ENCODE assay signal across 10 cellular contexts in genomic region chr5:150138551-150139265, GRCh38. TPM values are rescaled to one million over a fixed set of nuclear protein-coding genes. Genes with fewer than 3 reads are reported as not detected.
DNase-seq lines count a peak whose midpoint lies in the region; ATAC-seq and TF ChIP-seq lines count a peak whose summit lies in the region.
"Had no signal": no experiment of that assay in that cellular context is flagged by ENCODE, and none has a peak within 500 bp of the region (broad histone marks: within the 10 kb centered on the region; RNA-seq: fewer than 3 reads in every experiment).

No MANE protein-coding gene starts in this region.

- TF ChIP-seq CTCF in osteocyte (IDR thresholded peaks at IDR 0.05), result no peak
- TF ChIP-seq CTCF in glutamatergic neuron (IDR thresholded peaks at IDR 0.05; ENCODE audit: partially characterized antibody, unreplicated experiment), result no peak

- H3K9me3 Mint-ChIP-seq in osteocyte (ENCODE audit: unreplicated experiment) (no peaks in the 10 kb centered on the region), glutamatergic neuron (ENCODE audit: unreplicated experiment) (peaks cover 5% of the 10 kb centered on the region)
- H3K9me3 Mint-ChIP-seq: memory B cell had no signal

- peak overlapping the region; percentile 90 for H3K27ac Mint-ChIP-seq in osteocyte (ENCODE audit: unreplicated experiment)
- H3K27ac Mint-ChIP-seq in glutamatergic neuron (ENCODE audit: unreplicated experiment), result no peak overlapping the region
- H3K27ac Mint-ChIP-seq: memory B cell had no signal

- H3K36me3 Mint-ChIP-seq in osteocyte (ENCODE audit: unreplicated experiment) (peaks cover 30% of the 10 kb centered on the region), glutamatergic neuron (ENCODE audit: unreplicated experiment) (no peaks in the 10 kb centered on the region)
- H3K36me3 Mint-ChIP-seq: memory B cell had no signal

- DNase-seq in AG08396 (ENCODE audit: low spot score), result peak; percentile 84
- DNase-seq in T1000 (lab: John Stamatoyannopoulos, UW), result peak; percentile 38
- peak; percentile 60 for DNase-seq in globus pallidus (ENCODE audit: low spot score)
- DNase-seq in osteocyte (ENCODE audit: extremely low spot score, unreplicated experiment), result peak; percentile 95
- DNase-seq in glutamatergic neuron, result no peak
- DNase-seq in germinal center (ENCODE audit: low spot score), result no peak
- no peak for DNase-seq in COR-L47 (lab: John Stamatoyannopoulos, UW)
- DNase-seq: DND-41 had no signal

- ATAC-seq in HG03439 (IDR thresholded peaks at IDR 0.05; ENCODE audit: unreplicated experiment), result no peak

- H3K4me1 Mint-ChIP-seq in osteocyte (ENCODE audit: unreplicated experiment) (peaks cover 99% of the 10 kb centered on the region), glutamatergic neuron (ENCODE audit: low read depth, unreplicated experiment) (peaks cover 21% of the 10 kb centered on the region)

- H3K4me3 Mint-ChIP-seq in osteocyte (ENCODE audit: unreplicated experiment), result peak overlapping the region; percentile 60
- H3K4me3 Mint-ChIP-seq in glutamatergic neuron (ENCODE audit: unreplicated experiment), result no peak overlapping the region
- H3K4me3 Mint-ChIP-seq: memory B cell had no signal

- H3K27me3 Mint-ChIP-seq in osteocyte (ENCODE audit: unreplicated experiment) (no peaks in the 10 kb centered on the region), glutamatergic neuron (ENCODE audit: unreplicated experiment) (peaks cover 14% of the 10 kb centered on the region)

RNA-seq across cellular contexts. Expression of gene PDGFRB, which starts 16.9 kb away (rescaled TPM):
- total RNA-seq in osteocyte, result 1,093 and 1,131 TPM in 2 replicates
- total RNA-seq in glutamatergic neuron (ENCODE audit: unreplicated experiment), result 2.9 TPM

RNA-seq across cellular contexts. Expression of gene CDX1, which starts 27.9 kb away (rescaled TPM):
- total RNA-seq in osteocyte, result 0.71 and 1.0 TPM in 2 replicates
- not detected for total RNA-seq in glutamatergic neuron (ENCODE audit: unreplicated experiment)

RNA-seq across cellular contexts. Expression of gene SLC6A7, which starts 51.2 kb away (rescaled TPM):
- not detected in 2 replicates for total RNA-seq in osteocyte
- total RNA-seq in glutamatergic neuron (ENCODE audit: unreplicated experiment), result not detected

RNA-seq across cellular contexts. Expression of gene CSF1R, which starts 52.4 kb away (rescaled TPM):
- 1.1 and 1.2 TPM in 2 replicates for total RNA-seq in osteocyte
- not detected for total RNA-seq in glutamatergic neuron (ENCODE audit: unreplicated experiment)

Comparison
In these comparisons a context has a peak if more than half of its experiments do, and no peak if none do; other contexts are left out.
1. DNase-seq: peak in AG08396 (single experiment), T1000 (single experiment), globus pallidus (single experiment) and osteocyte (single experiment); none in glutamatergic neuron (single experiment), germinal center (single experiment) and COR-L47 (single experiment).
2. RNA of gene PDGFRB, which starts 16.9 kb away (total RNA-seq): 1,093 to 1,131 TPM in osteocyte; 2.9 TPM in glutamatergic neuron (single experiment); every median in the first group is over 100 times any median in the second.